ENCODE assay signal across 17 cellular contexts in the genomic region with DNA sequence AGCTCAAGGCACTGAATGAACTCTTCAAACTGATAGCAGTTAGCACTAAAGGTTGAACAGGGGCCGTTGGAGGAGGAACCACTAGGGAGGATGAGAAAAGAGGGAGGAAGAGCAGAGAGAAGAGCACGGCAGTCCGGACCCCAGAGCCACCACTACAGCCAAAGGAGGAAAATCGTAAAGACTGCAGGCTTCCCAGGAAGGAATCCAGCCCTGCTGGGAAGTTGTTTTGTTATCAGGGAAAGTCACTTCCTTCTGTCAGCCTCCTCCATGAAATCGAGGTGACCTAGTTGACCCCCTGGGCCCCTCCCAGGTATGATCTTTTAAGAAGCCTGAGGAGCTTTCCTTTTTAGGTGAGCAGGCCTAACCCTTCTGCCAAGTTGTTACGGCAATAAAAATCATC.
DNase-seq lines count a peak whose midpoint lies in the region; ATAC-seq and TF ChIP-seq lines count a peak whose summit lies in the region.
"Had no signal": no experiment of that assay in that cellular context is flagged by ENCODE, and none has a peak within 500 bp of the region (broad histone marks: within the 10 kb centered on the region; RNA-seq: fewer than 3 reads in every experiment).

No MANE protein-coding gene starts in this region.

- TF ChIP-seq RAD21 in HCT116 (IDR thresholded peaks at IDR 0.05; ENCODE audit: low read depth): no peak

- H3K4me1 ChIP-seq in HCT116 (ENCODE audit: control insufficient read depth in 1 of 2, insufficient read depth in 2 of 2, low read length in 2 of 2): peaks cover 55 to 62% of the 10 kb centered on the region in 2 experiments
- H3K4me1 ChIP-seq in body of pancreas: peaks cover 82% of the 10 kb centered on the region
- peaks cover 4 to 18% of the 10 kb centered on the region in 2 donors for H3K4me1 ChIP-seq in lung (ENCODE audit: control insufficient read depth in 2 of 2, insufficient read depth in 2 of 2, low read length in 2 of 2)
- peaks cover 43% of the 10 kb centered on the region for H3K4me1 ChIP-seq in rectal smooth muscle tissue (ENCODE audit: control insufficient read depth, insufficient read depth, low read length)
- H3K4me1 ChIP-seq in CD8-positive, alpha-beta T cell (ENCODE audit: insufficient read depth, low read length): no peaks in the 10 kb centered on the region

- TF ChIP-seq POLR2A in HCT116 (IDR thresholded peaks at IDR 0.05; ENCODE audit: borderline replicate concordance, extremely low read depth, insufficient read depth, insufficient read length): no peak
- TF ChIP-seq POLR2A in body of pancreas (IDR thresholded peaks at IDR 0.05): no peak

- H3K9me2 ChIP-seq in HCT116 (ENCODE audit: insufficient read depth): no peaks in the 10 kb centered on the region

- H3K9me3 Mint-ChIP-seq in CD8-positive, alpha-beta T cell: no peaks in the 10 kb centered on the region
- H3K9me3 Mint-ChIP-seq: T-helper 2 cell treated with Interferon-gamma antibody and Interleukin-4, amounts not matched to agents 5 μg/mL and 100 μg/mL, for 36 hours had no signal

- H3K27ac Mint-ChIP-seq in CD8-positive, alpha-beta T cell: no peak overlapping the region
- H3K27ac Mint-ChIP-seq: activated CD8-positive, alpha-beta memory T cell treated with anti-CD3 and anti-CD28 coated beads, Interleukin-2, amount 10 ng/mL, durations not matched to agents 7 days and 5 days; T-helper 2 cell treated with Interferon-gamma antibody and Interleukin-4, amounts not matched to agents 5 μg/mL and 100 μg/mL, for 36 hours had no signal

- CTCF ChIA-PET in HCT116 (lab: Charles Lee): no interaction called here
- CTCF ChIA-PET in CD8-positive, alpha-beta T cell (lab: Charles Lee): no interaction called here

- no peak overlapping the region for H2AFZ ChIP-seq in HCT116 (ENCODE audit: low read depth, low read length, poor library complexity, severe bottlenecking)

- H3K9ac ChIP-seq in HCT116 (ENCODE audit: low read length): no peak overlapping the region
- H3K9ac ChIP-seq in rectal smooth muscle tissue (ENCODE audit: low read length): no peak overlapping the region

- BruUV-seq in HCT116 (replicated peaks; lab: Mats Ljungman, UMichigan): no TSS peak

- TF ChIP-seq CTCF in HCT116 (IDR thresholded peaks at IDR 0.05 in 2 of 3, conservative IDR thresholded peaks at IDR 0.05 in 1 of 3; ENCODE audit: borderline replicate concordance in 1 of 3, insufficient read depth in 1 of 3, low read depth in 2 of 3, low read length in 2 of 3) (no peak), body of pancreas (IDR thresholded peaks at IDR 0.05) (no peak), lung (IDR thresholded peaks at IDR 0.05; ENCODE audit: control extremely low read depth, extremely low read depth) (no peak)
- TF ChIP-seq CTCF in CD8-positive, alpha-beta T cell (IDR thresholded peaks at IDR 0.05): no peak

- H3K4me3 Mint-ChIP-seq in CD8-positive, alpha-beta T cell: no peak overlapping the region
- H3K4me3 Mint-ChIP-seq: activated CD8-positive, alpha-beta memory T cell treated with anti-CD3 and anti-CD28 coated beads, Interleukin-2, amount 10 ng/mL, durations not matched to agents 7 days and 5 days; T-helper 2 cell treated with Interferon-gamma antibody and Interleukin-4, amounts not matched to agents 5 μg/mL and 100 μg/mL, for 36 hours had no signal

- no peaks in the 10 kb centered on the region for H3K36me3 Mint-ChIP-seq in CD8-positive, alpha-beta T cell
- H3K36me3 Mint-ChIP-seq: activated CD8-positive, alpha-beta memory T cell treated with anti-CD3 and anti-CD28 coated beads, Interleukin-2, amount 10 ng/mL, durations not matched to agents 7 days and 5 days had no signal

- H3K79me2 ChIP-seq in HCT116 (ENCODE audit: insufficient read depth, low read length): no peaks in the 10 kb centered on the region

- H3K27me3 ChIP-seq in HCT116 (ENCODE audit: insufficient read depth, low read length): no peaks in the 10 kb centered on the region
- no peaks in the 10 kb centered on the region for H3K27me3 ChIP-seq in body of pancreas
- H3K27me3 ChIP-seq in lung (ENCODE audit: control insufficient read depth, insufficient read depth): no peaks in the 10 kb centered on the region
- no peaks in the 10 kb centered on the region for H3K27me3 ChIP-seq in rectal smooth muscle tissue (ENCODE audit: control insufficient read depth, insufficient read depth, low read length)
- H3K27me3 ChIP-seq in CD8-positive, alpha-beta T cell (ENCODE audit: insufficient read depth, low read length): no peaks in the 10 kb centered on the region

- H3K4me2 ChIP-seq in HCT116 (ENCODE audit: low read length): no peak overlapping the region

- intact Hi-C loops in HCT116 (cut with micrococcal nuclease): no loop called here
- intact Hi-C loops in body of pancreas (cut with DNase I): no loop called here
- intact Hi-C loops in CD8-positive, alpha-beta T cell (cut with DNase I, micrococcal nuclease): no loop called here

- H3K36me3 ChIP-seq in HCT116 (ENCODE audit: control insufficient read depth in 1 of 2, insufficient read depth in 2 of 2, low read length in 2 of 2) (no peaks in the 10 kb centered on the region), body of pancreas (replicated peaks in 1 of 2; ENCODE audit: insufficient read depth in 1 of 2, low read depth in 2 of 2) (no peaks in the 10 kb centered on the region), lung (ENCODE audit: control insufficient read depth in 2 of 2, insufficient read depth in 2 of 2, low read length in 2 of 2) (no peaks in the 10 kb centered on the region), rectal smooth muscle tissue (ENCODE audit: control insufficient read depth, insufficient read depth, low read length) (no peaks in the 10 kb centered on the region)
- H3K36me3 ChIP-seq in CD8-positive, alpha-beta T cell (ENCODE audit: insufficient read depth, low read length): no peaks in the 10 kb centered on the region

- H3K27me3 Mint-ChIP-seq in CD8-positive, alpha-beta T cell (ENCODE audit: low read depth): peaks cover 3% of the 10 kb centered on the region
- H3K27me3 Mint-ChIP-seq: activated CD8-positive, alpha-beta memory T cell treated with anti-CD3 and anti-CD28 coated beads, Interleukin-2, amount 10 ng/mL, durations not matched to agents 7 days and 5 days had no signal

- ATAC-seq in HCT116 (no peak), body of pancreas (no peak), lung (ENCODE audit: insufficient read depth, low FRiP score) (peak; percentile 14), GM18873 (IDR thresholded peaks at IDR 0.05; ENCODE audit: low FRiP score, unreplicated experiment) (no peak), SK-N-SH treated with all-trans-retinoic acid at 6 μM for 48 hours (no peak)
- no peak for ATAC-seq in CD8-positive, alpha-beta T cell
- ATAC-seq: activated CD8-positive, alpha-beta memory T cell treated with anti-CD3 and anti-CD28 coated beads, Interleukin-2, amount 10 ng/mL, durations not matched to agents 7 days and 5 days had no signal

- H3K4me3 ChIP-seq in HCT116 (replicated peaks in 1 of 2; ENCODE audit: low read depth in 1 of 2, low read length in 2 of 2): no peak overlapping the region
- no peak overlapping the region for H3K4me3 ChIP-seq in body of pancreas
- no peak overlapping the region for H3K4me3 ChIP-seq in lung
- H3K4me3 ChIP-seq in rectal smooth muscle tissue (ENCODE audit: low read length): no peak overlapping the region
- no peak overlapping the region for H3K4me3 ChIP-seq in CD8-positive, alpha-beta T cell (ENCODE audit: low read depth, low read length)

- POLR2A ChIA-PET in HCT116 (lab: Charles Lee): no interaction called here
- POLR2A ChIA-PET in CD8-positive, alpha-beta T cell (lab: Charles Lee): no interaction called here

- no peaks in the 10 kb centered on the region for H3K4me1 Mint-ChIP-seq in CD8-positive, alpha-beta T cell (ENCODE audit: low read depth)

- H3K27ac ChIP-seq in HCT116 (ENCODE audit: low read depth, low read length) (0 out of 2 replicates have a peak overlapping the region, but pooled peaks have one; percentile 10), body of pancreas (peak overlapping the region in 3 of 4 donors; percentile 46 to 77 (median 67)), lung (ENCODE audit: low read depth in 1 of 2, low read length in 1 of 2) (no peak overlapping the region), rectal smooth muscle tissue (ENCODE audit: low read depth, low read length) (peak overlapping the region; percentile 8)
- no peak overlapping the region for H3K27ac ChIP-seq in CD8-positive, alpha-beta T cell (ENCODE audit: low read depth, low read length)

- RAD21 ChIA-PET in HCT116 (lab: Charles Lee; ENCODE audit: low non-redundant PET in 1 of 2, low total read pairs in 2 of 2, uncharacterized antibody in 2 of 2, unreplicated experiment in 2 of 2): no interaction called here

- 56 to 62% methylated on average over 6 of the region's 6 CpGs for WGBS in body of pancreas, 2 donors
- 55 to 63% methylated on average over 6 of the region's 6 CpGs for WGBS in lung, 2 donors

- H3K9me3 ChIP-seq in HCT116 (ENCODE audit: control insufficient read depth in 1 of 2, insufficient read depth in 1 of 2, low read depth in 1 of 2, low read length in 2 of 2) (no peaks in the 10 kb centered on the region), body of pancreas (no peaks in the 10 kb centered on the region), lung (ENCODE audit: control insufficient read depth in 2 of 2, insufficient read depth in 1 of 2, low read length in 1 of 2) (peaks cover 0 to 2% of the 10 kb centered on the region in 2 donors)
- H3K9me3 ChIP-seq in CD8-positive, alpha-beta T cell (ENCODE audit: low read length): no peaks in the 10 kb centered on the region

- no peaks in the 10 kb centered on the region for H4K20me1 ChIP-seq in HCT116 (ENCODE audit: insufficient read depth)

- no peak for DNase-seq in HCT116 (ENCODE audit: low read depth, low spot score)
- no peak for DNase-seq in body of pancreas
- DNase-seq in lung (ENCODE audit: low spot score): no peak
- DNase-seq in activated effector memory CD4-positive, alpha-beta T cell treated with anti-CD3 and anti-CD28 coated beads, Interleukin-2, amount 50 U/mL, for 16 hours: no peak
- DNase-seq in CD8-positive, alpha-beta T cell: no peak
- DNase-seq: activated CD4-positive, alpha-beta T cell treated with anti-CD3 and anti-CD28 coated beads for 1 hour; activated CD8-positive, alpha-beta memory T cell treated with anti-CD3 and anti-CD28 coated beads, Interleukin-2, amount 10 ng/mL, durations not matched to agents 7 days and 5 days; amygdala; cerebellar nuclear complex; EL; NCI-H2029; NCI-H510A treated with DMSO at 0.1 percent for 48 hours; stimulated activated CD4-positive, alpha-beta T cell treated with anti-CD3 and anti-CD28 coated beads, Interleukin-2, amount 100 ng/mL, for 48 hours had no signal

TF ChIP-seq in HCT116, 20 proteins besides CTCF, POLR2A, EP300 and RAD21 (continues in another document):
- no peak for TF ChIP-seq SIN3A (IDR thresholded peaks at IDR 0.05; ENCODE audit: low read depth)

TF ChIP-seq in SK-N-SH treated with all-trans-retinoic acid at 6 μM for 48 hours, 23 proteins besides CTCF, POLR2A, EP300 and RAD21 (continues in another document):
- TF ChIP-seq TOX (CRISPR knock-in tag; IDR thresholded peaks at IDR 0.05; ENCODE audit: borderline replicate concordance): no peak
- no peak for TF ChIP-seq ZFP30 (CRISPR knock-in tag; IDR thresholded peaks at IDR 0.05)
- TF ChIP-seq ESRRG (CRISPR knock-in tag; IDR thresholded peaks at IDR 0.05): no peak
- no peak for TF ChIP-seq PPARA (CRISPR knock-in tag; IDR thresholded peaks at IDR 0.05; ENCODE audit: borderline replicate concordance)
- no peak for TF ChIP-seq ZNF8 (CRISPR knock-in tag; IDR thresholded peaks at IDR 0.05)

Comparison
In these comparisons a context has a peak if more than half of its experiments do, and no peak if none do; other contexts are left out.
1. H3K27ac ChIP-seq: peak in HCT116 (single experiment), body of pancreas (3 of 4) and rectal smooth muscle tissue (single experiment); none in lung (0 of 2) and CD8-positive, alpha-beta T cell (single experiment).